1 cellular context compared by ENCODE assay signal in the genomic region with DNA sequence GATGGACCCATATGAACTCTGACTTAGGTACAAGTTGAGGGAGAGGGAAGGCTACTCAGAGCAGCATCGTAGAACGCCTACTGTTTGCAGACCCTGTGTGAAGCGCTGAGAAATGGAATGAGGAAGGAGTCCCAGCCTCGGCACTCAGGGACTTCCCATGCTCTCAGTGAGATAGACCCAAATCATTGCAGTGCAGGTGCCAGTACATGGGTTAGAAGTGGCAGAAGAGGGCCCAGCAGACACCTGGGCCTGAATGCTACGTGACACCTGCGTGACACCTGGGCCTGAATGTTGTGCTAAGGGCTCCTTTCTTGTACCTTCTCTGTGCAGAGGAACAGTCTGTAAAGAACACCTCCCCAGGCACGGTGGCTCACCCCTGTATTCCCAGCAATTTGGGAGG.
A peak's percentile ranks its signal among the peaks of the same experiment; 100 is the strongest.
TF ChIP-seq lines count a peak whose summit lies in the region.

No MANE protein-coding gene starts in this region.

TF ChIP-seq in GM12878, 131 proteins besides CTCF, POLR2A, EP300 and RAD21 (continued from another document):
- TF ChIP-seq ZNF592 (IDR thresholded peaks at IDR 0.05) (no peak), POLR2AphosphoS5 (IDR thresholded peaks at IDR 0.05; ENCODE audit: low read length) (no peak), TCF12 (IDR thresholded peaks at IDR 0.05; ENCODE audit: low read depth, low read length) (0 out of 2 replicates have a peak, but pooled peaks have one; percentile 43)
